Comparison of ENCODE assay signal across 10 cellular contexts in the genomic region with DNA sequence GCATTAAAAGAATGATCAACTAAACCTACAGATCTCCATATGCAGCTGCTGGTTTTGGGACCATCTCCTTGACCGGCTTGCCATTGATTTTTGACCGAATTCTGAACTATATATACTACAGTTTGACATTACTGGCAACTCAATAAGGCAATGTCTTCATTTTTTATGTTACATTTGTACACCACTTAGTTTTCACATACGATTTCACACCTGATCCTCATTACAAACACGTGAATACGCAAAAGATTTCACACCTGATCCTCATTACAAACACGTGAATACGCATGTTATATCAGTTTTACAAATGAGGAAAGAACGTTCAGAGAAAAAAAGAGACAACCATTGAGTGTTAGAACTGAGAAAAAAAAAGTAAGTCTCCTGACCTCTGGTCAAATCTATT. TPM values are rescaled to one million over a fixed set of nuclear protein-coding genes. Genes with fewer than 3 reads are reported as not detected.
A peak's percentile ranks its signal among the peaks of the same experiment; 100 is the strongest.
DNase-seq lines count a peak whose midpoint lies in the region; ATAC-seq, FAIRE-seq and TF ChIP-seq lines count a peak whose summit lies in the region.
"Had no signal": no experiment of that assay in that cellular context is flagged by ENCODE, and none has a peak within 500 bp of the region (broad histone marks: within the 10 kb centered on the region; RNA-seq: fewer than 3 reads in every experiment).

No MANE protein-coding gene starts in this region.

- peak overlapping the region; percentile 93 to 97 for H3K27ac Mint-ChIP-seq in activated naive CD4-positive, alpha-beta T cell treated with anti-CD3 and anti-CD28 coated beads, Interleukin-2, amount 50 U/mL, for 72 hours

- TF ChIP-seq RAD21 in liver (IDR thresholded peaks at IDR 0.05), result no peak

- DNase-seq in H54 (ENCODE audit: insufficient read length, low spot score) (no peak), NCI-H526 (lab: John Stamatoyannopoulos, UW) (no peak), NCI-H1436 (lab: John Stamatoyannopoulos, UW) (no peak), GM19240 (ENCODE audit: insufficient read length, low spot score) (no peak)
- no peak for DNase-seq in activated naive CD4-positive, alpha-beta T cell treated with anti-CD3 and anti-CD28 coated beads, Interleukin-2, amount 50 U/mL, for 72 hours (ENCODE audit: low spot score in 2 of 2)
- DNase-seq: left colon, NCI-H345 had no signal

- H3K27ac ChIP-seq in ACC112 (ENCODE audit: low read depth, low read length), result no peak overlapping the region
- no peak overlapping the region for H3K27ac ChIP-seq in liver (ENCODE audit: low read depth in 1 of 2, low read length in 2 of 2)

- no peak for TF ChIP-seq CTCF in liver (IDR thresholded peaks at IDR 0.05; ENCODE audit: low read depth, low read length, missing input control)

- peak; percentile 74 for FAIRE-seq in H54 (lab: Jason Lieb, UNC)

- peak overlapping the region; percentile 92 for H3K4me3 ChIP-seq in ACC112 (ENCODE audit: low read depth, low read length)
- H3K4me3 ChIP-seq in liver (ENCODE audit: low read depth in 1 of 3, low read length in 3 of 3), result peak overlapping the region in 2 of 3 donors; percentile 71 to 81

- WGBS in liver, result 81% methylated on average over 8 of the region's 8 CpGs

- H3K4me1 ChIP-seq in ACC112 (ENCODE audit: control insufficient read depth, insufficient read depth, low read length, unreplicated experiment), result peaks cover 27% of the 10 kb centered on the region
- peaks cover 11 to 25% (median 21%) of the 10 kb centered on the region in 4 donors for H3K4me1 ChIP-seq in liver (ENCODE audit: control insufficient read depth in 4 of 4, insufficient read depth in 4 of 4, low read length in 3 of 4)

- no peaks in the 10 kb centered on the region for H3K36me3 ChIP-seq in ACC112 (ENCODE audit: insufficient read depth, low read length)
- H3K36me3 ChIP-seq in liver (ENCODE audit: control insufficient read depth in 4 of 4, insufficient read depth in 3 of 4, low read depth in 1 of 4, low read length in 3 of 4), result no peaks in the 10 kb centered on the region

- ATAC-seq in activated naive CD4-positive, alpha-beta T cell treated with anti-CD3 and anti-CD28 coated beads, Interleukin-2, amount 50 U/mL, for 72 hours, result no peak
- no peak for ATAC-seq in GM18519 (IDR thresholded peaks at IDR 0.05; ENCODE audit: low FRiP score, unreplicated experiment)

- no peaks in the 10 kb centered on the region for H3K9me3 ChIP-seq in liver (ENCODE audit: control insufficient read depth in 4 of 4, low read length in 3 of 4)

- H3K27me3 ChIP-seq in ACC112 (ENCODE audit: insufficient read depth, low read length) (no peaks in the 10 kb centered on the region), liver (ENCODE audit: control insufficient read depth in 4 of 4, insufficient read depth in 4 of 4, low read length in 3 of 4) (no peaks in the 10 kb centered on the region)

- H3K9ac ChIP-seq in liver (ENCODE audit: low read depth in 1 of 2, low read length in 2 of 2), result no peak overlapping the region

- peaks cover 80% of the 10 kb centered on the region for H3K79me2 ChIP-seq in ACC112 (ENCODE audit: control insufficient read depth, insufficient read depth, low read length, unreplicated experiment)

- peak overlapping the region; percentile 96 for H2AFZ ChIP-seq in ACC112 (ENCODE audit: low read length, unreplicated experiment)

- H3K9me3 Mint-ChIP-seq in activated naive CD4-positive, alpha-beta T cell treated with anti-CD3 and anti-CD28 coated beads, Interleukin-2, amount 50 U/mL, for 72 hours, result no peaks in the 10 kb centered on the region

- H3K36me3 Mint-ChIP-seq in activated naive CD4-positive, alpha-beta T cell treated with anti-CD3 and anti-CD28 coated beads, Interleukin-2, amount 50 U/mL, for 72 hours, result peaks cover 17 to 22% of the 10 kb centered on the region in 2 donors

- no peak for TF ChIP-seq POLR2A in H54 (IDR thresholded peaks at IDR 0.05; ENCODE audit: low read depth, low read length)

TF ChIP-seq in liver, 16 proteins besides CTCF, POLR2A, EP300 and RAD21:
- TF ChIP-seq GABPA (IDR thresholded peaks at IDR 0.05 in 1 of 2, conservative IDR thresholded peaks at IDR 0.05 in 1 of 2) (no peak), RXRA (IDR thresholded peaks at IDR 0.05) (no peak), NR2F2 (IDR thresholded peaks at IDR 0.05) (no peak), SP1 (IDR thresholded peaks at IDR 0.05) (no peak), YY1 (IDR thresholded peaks at IDR 0.05) (no peak), HNF4G (IDR thresholded peaks at IDR 0.05) (no peak)
- TF ChIP-seq, protein P1, sequence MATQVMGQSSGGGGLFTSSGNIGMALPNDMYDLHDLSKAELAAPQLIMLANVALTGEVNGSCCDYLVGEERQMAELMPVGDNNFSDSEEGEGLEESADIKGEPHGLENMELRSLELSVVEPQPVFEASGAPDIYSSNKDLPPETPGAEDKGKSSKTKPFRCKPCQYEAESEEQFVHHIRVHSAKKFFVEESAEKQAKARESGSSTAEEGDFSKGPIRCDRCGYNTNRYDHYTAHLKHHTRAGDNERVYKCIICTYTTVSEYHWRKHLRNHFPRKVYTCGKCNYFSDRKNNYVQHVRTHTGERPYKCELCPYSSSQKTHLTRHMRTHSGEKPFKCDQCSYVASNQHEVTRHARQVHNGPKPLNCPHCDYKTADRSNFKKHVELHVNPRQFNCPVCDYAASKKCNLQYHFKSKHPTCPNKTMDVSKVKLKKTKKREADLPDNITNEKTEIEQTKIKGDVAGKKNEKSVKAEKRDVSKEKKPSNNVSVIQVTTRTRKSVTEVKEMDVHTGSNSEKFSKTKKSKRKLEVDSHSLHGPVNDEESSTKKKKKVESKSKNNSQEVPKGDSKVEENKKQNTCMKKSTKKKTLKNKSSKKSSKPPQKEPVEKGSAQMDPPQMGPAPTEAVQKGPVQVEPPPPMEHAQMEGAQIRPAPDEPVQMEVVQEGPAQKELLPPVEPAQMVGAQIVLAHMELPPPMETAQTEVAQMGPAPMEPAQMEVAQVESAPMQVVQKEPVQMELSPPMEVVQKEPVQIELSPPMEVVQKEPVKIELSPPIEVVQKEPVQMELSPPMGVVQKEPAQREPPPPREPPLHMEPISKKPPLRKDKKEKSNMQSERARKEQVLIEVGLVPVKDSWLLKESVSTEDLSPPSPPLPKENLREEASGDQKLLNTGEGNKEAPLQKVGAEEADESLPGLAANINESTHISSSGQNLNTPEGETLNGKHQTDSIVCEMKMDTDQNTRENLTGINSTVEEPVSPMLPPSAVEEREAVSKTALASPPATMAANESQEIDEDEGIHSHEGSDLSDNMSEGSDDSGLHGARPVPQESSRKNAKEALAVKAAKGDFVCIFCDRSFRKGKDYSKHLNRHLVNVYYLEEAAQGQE (IDR thresholded peaks at IDR 0.05), result no peak
- TF ChIP-seq, protein P2, sequence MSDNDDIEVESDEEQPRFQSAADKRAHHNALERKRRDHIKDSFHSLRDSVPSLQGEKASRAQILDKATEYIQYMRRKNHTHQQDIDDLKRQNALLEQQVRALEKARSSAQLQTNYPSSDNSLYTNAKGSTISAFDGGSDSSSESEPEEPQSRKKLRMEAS (IDR thresholded peaks at IDR 0.05), result no peak
TF ChIP-seq in liver: peak in this region for 0.

RNA-seq across cellular contexts. Expression of a gene that starts 1.1 kb away (rescaled TPM):
- 10 to 100 TPM; 14.5 to 16.7 TPM for total RNA-seq in activated naive CD4-positive, alpha-beta T cell treated with anti-CD3 and anti-CD28 coated beads, Interleukin-2, amount 50 U/mL, for 72 hours
- 1 to 10 TPM; 1.3 to 5.9 TPM for total RNA-seq in liver
- polyA plus RNA-seq in liver, result 1 to 10 TPM in 1 of 2 donors, under 1 TPM in 1; 0.55 to 1.3 TPM

RNA-seq across cellular contexts. Expression of a gene that starts 1.3 kb away (rescaled TPM):
- total RNA-seq in activated naive CD4-positive, alpha-beta T cell treated with anti-CD3 and anti-CD28 coated beads, Interleukin-2, amount 50 U/mL, for 72 hours, result 10 to 100 TPM; 15.5 to 17.5 TPM
- total RNA-seq in liver, result 10 to 100 TPM in 1 of 2 donors, 1 to 10 TPM in 1; 8.1 to 11.2 TPM
- polyA plus RNA-seq in liver, result 10 to 100 TPM in 1 of 2 donors, 1 to 10 TPM in 1; 3.5 to 10.6 TPM

RNA-seq across cellular contexts. Expression of a gene that starts 46.4 kb away (rescaled TPM):
- total RNA-seq in activated naive CD4-positive, alpha-beta T cell treated with anti-CD3 and anti-CD28 coated beads, Interleukin-2, amount 50 U/mL, for 72 hours, result under 1 TPM; 0.32 to 0.70 TPM
- total RNA-seq in liver, result 1 to 10 TPM in 1 of 2 donors, under 1 TPM in 1; 0.14 to 1.4 TPM
- polyA plus RNA-seq in liver, result under 1 TPM; 0.12 to 0.64 TPM
